1 cellular context compared by ENCODE assay signal in the genomic region with DNA sequence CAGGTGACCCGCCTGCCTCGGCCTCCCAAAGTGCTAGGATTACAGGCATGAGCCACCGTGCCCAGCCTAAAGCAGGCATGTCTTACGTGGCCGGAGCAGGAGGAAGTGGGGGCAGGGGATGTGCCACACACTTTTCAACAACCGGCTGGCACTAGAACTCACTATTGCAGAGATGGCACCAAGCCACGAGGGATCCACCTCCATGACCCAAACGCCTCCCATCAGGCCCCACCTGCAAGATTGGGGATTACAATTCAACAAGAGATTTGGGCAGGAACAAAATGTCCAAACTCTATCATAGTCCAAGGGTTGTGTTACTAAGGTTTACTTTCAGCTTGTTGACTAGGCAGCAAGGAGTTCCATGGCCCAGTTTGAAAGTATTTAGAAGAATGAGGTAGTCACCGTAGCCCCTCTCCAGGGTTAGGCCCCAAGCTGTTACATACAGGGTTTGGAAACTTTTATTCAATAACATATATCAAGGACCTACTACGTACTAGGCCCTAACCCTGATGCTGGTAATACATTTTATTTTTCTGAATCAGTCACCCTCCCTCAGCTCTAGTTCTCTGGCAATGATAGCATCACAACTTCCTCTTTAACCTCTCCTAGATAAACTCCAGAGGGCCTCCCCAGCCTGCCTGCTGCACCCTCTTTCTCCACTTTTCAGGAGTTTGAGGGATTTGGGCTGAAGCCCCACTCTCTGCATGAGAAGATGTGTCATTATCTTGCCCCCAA.
TF ChIP-seq lines count a peak whose summit lies in the region.

No MANE protein-coding gene starts in this region.

TF ChIP-seq in GM12878, 131 proteins besides CTCF, POLR2A, EP300 and RAD21:
- TF ChIP-seq, protein P1, sequence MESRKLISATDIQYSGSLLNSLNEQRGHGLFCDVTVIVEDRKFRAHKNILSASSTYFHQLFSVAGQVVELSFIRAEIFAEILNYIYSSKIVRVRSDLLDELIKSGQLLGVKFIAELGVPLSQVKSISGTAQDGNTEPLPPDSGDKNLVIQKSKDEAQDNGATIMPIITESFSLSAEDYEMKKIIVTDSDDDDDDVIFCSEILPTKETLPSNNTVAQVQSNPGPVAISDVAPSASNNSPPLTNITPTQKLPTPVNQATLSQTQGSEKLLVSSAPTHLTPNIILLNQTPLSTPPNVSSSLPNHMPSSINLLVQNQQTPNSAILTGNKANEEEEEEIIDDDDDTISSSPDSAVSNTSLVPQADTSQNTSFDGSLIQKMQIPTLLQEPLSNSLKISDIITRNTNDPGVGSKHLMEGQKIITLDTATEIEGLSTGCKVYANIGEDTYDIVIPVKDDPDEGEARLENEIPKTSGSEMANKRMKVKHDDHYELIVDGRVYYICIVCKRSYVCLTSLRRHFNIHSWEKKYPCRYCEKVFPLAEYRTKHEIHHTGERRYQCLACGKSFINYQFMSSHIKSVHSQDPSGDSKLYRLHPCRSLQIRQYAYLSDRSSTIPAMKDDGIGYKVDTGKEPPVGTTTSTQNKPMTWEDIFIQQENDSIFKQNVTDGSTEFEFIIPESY (IDR thresholded peaks at IDR 0.05) = no peak
- TF ChIP-seq MYB (IDR thresholded peaks at IDR 0.05; ENCODE audit: borderline replicate concordance, low read depth, low read length) (no peak), NR2C2 (IDR thresholded peaks at IDR 0.05; ENCODE audit: borderline replicate concordance, control insufficient read depth, insufficient read length, low read depth) (no peak), HCFC1 (IDR thresholded peaks at IDR 0.05; ENCODE audit: low read length) (no peak), POU2F2 (IDR thresholded peaks at IDR 0.05; ENCODE audit: borderline replicate concordance, low read depth, low read length) (no peak)
